21 cellular contexts compared by ENCODE assay signal in genomic region chr17:39376434-39376833, GRCh38. TPM values are rescaled to one million over a fixed set of nuclear protein-coding genes. Genes with fewer than 3 reads are reported as not detected.
DNase-seq lines count a peak whose midpoint lies in the region; ATAC-seq and TF ChIP-seq lines count a peak whose summit lies in the region.
"Had no signal": no experiment of that assay in that cellular context is flagged by ENCODE, and none has a peak within 500 bp of the region (broad histone marks: within the 10 kb centered on the region; RNA-seq: fewer than 3 reads in every experiment).

No MANE protein-coding gene starts in this region.

- intact Hi-C loops in natural killer cell (cut with micrococcal nuclease) = no loop called here
- intact Hi-C loops in CD14-positive monocyte (cut with micrococcal nuclease) = no loop called here

- H3K27me3 Mint-ChIP-seq in natural killer cell (ENCODE audit: low read depth in 2 of 2) (no peaks in the 10 kb centered on the region), immature natural killer cell (ENCODE audit: low read depth in 3 of 3) (peaks cover 0 to 2% (median 2%) of the 10 kb centered on the region in 3 donors), CD14-positive monocyte (ENCODE audit: low read depth in 3 of 3) (peaks cover 0 to 2% (median under 1%) of the 10 kb centered on the region in 3 donors)
- no peaks in the 10 kb centered on the region for H3K27me3 Mint-ChIP-seq in natural killer cell treated with Interleukin-12 subunit alpha and Interleukin-12 subunit beta and Interleukin-15 and Interleukin-18, amount 100 ng/mL, for 72 hours
- H3K27me3 Mint-ChIP-seq: activated CD4-positive, alpha-beta T cell treated with anti-CD3 and anti-CD28 coated beads, Interleukin-2, amount 10 ng/mL, durations not matched to agents 7 days and 5 days; T-cell had no signal

- no peak for DNase-seq in natural killer cell
- DNase-seq in natural killer cell treated with Interleukin-12 subunit alpha and Interleukin-12 subunit beta and Interleukin-15 and Interleukin-18, amount 100 ng/mL, for 72 hours (ENCODE audit: low spot score) = no peak
- peak; percentile 54 for DNase-seq in NOMO-1 treated with DMSO at 0.1 percent for 48 hours (lab: John Stamatoyannopoulos, UW; ENCODE audit: unreplicated experiment)
- DNase-seq in immature natural killer cell = no peak
- DNase-seq in CD14-positive monocyte (ENCODE audit: low spot score) = no peak
- DNase-seq in NCI-H2171 (lab: John Stamatoyannopoulos, UW) = no peak
- no peak for DNase-seq in NCI-H2029 (lab: John Stamatoyannopoulos, UW)
- DNase-seq: activated CD4-positive, alpha-beta T cell treated with anti-CD3 and anti-CD28 coated beads, Interleukin-2, amount 10 ng/mL, durations not matched to agents 7 days and 5 days; activated CD8-positive, alpha-beta memory T cell treated with anti-CD3 and anti-CD28 coated beads, Interleukin-2, amount 50 U/mL, for 4 hours; activated effector memory CD4-positive, alpha-beta T cell treated with anti-CD3 and anti-CD28 coated beads, Interleukin-2, amount 50 U/mL, for 16 hours; C1 segment of cervical spinal cord; cortex of kidney; left lung; NCI-H1105; NCI-H510A; stimulated activated CD4-positive, alpha-beta T cell treated with anti-CD3 and anti-CD28 coated beads, Interleukin-12 subunit alpha, Interleukin-12 subunit beta, amount 100 ng/mL, for 4 hours; substantia nigra; T-cell; uterus had no signal

- H3K4me1 Mint-ChIP-seq in natural killer cell = peaks cover 34 to 37% of the 10 kb centered on the region in 2 donors
- peaks cover 30 to 31% of the 10 kb centered on the region in 2 donors for H3K4me1 Mint-ChIP-seq in natural killer cell treated with Interleukin-12 subunit alpha and Interleukin-12 subunit beta and Interleukin-15 and Interleukin-18, amount 100 ng/mL, for 72 hours (ENCODE audit: low read depth in 2 of 2)
- peaks cover 28 to 39% of the 10 kb centered on the region in 2 donors for H3K4me1 Mint-ChIP-seq in immature natural killer cell
- H3K4me1 Mint-ChIP-seq in CD14-positive monocyte = peaks cover 29% of the 10 kb centered on the region

- H3K4me3 Mint-ChIP-seq in natural killer cell = no peak overlapping the region
- no peak overlapping the region for H3K4me3 Mint-ChIP-seq in natural killer cell treated with Interleukin-12 subunit alpha and Interleukin-12 subunit beta and Interleukin-15 and Interleukin-18, amount 100 ng/mL, for 72 hours
- no peak overlapping the region for H3K4me3 Mint-ChIP-seq in immature natural killer cell
- no peak overlapping the region for H3K4me3 Mint-ChIP-seq in CD14-positive monocyte
- H3K4me3 Mint-ChIP-seq: activated CD4-positive, alpha-beta T cell treated with anti-CD3 and anti-CD28 coated beads, Interleukin-2, amount 10 ng/mL, durations not matched to agents 7 days and 5 days; T-cell had no signal

- TF ChIP-seq CTCF in natural killer cell (IDR thresholded peaks at IDR 0.05) = no peak
- TF ChIP-seq CTCF in CD14-positive monocyte (IDR thresholded peaks at IDR 0.05) = no peak

- ATAC-seq in natural killer cell (peak in 1 of 3 donors; percentile 40), GM18517 (IDR thresholded peaks at IDR 0.05; ENCODE audit: unreplicated experiment) (no peak)
- ATAC-seq in natural killer cell treated with Interleukin-12 subunit alpha and Interleukin-12 subunit beta and Interleukin-15 and Interleukin-18, amount 100 ng/mL, for 72 hours = no peak
- ATAC-seq: left lung, Right ventricle myocardium inferior, T-cell had no signal

- H3K9me3 Mint-ChIP-seq in natural killer cell (no peaks in the 10 kb centered on the region), immature natural killer cell (no peaks in the 10 kb centered on the region), CD14-positive monocyte (no peaks in the 10 kb centered on the region)
- H3K9me3 Mint-ChIP-seq in natural killer cell treated with Interleukin-12 subunit alpha and Interleukin-12 subunit beta and Interleukin-15 and Interleukin-18, amount 100 ng/mL, for 72 hours = no peaks in the 10 kb centered on the region
- H3K9me3 Mint-ChIP-seq: activated CD4-positive, alpha-beta T cell treated with anti-CD3 and anti-CD28 coated beads, Interleukin-2, amount 10 ng/mL, durations not matched to agents 7 days and 5 days; T-cell had no signal

- H3K36me3 Mint-ChIP-seq in natural killer cell (no peaks in the 10 kb centered on the region), immature natural killer cell (no peaks in the 10 kb centered on the region), CD14-positive monocyte (peaks cover 9 to 10% of the 10 kb centered on the region in 2 donors)
- H3K36me3 Mint-ChIP-seq in natural killer cell treated with Interleukin-12 subunit alpha and Interleukin-12 subunit beta and Interleukin-15 and Interleukin-18, amount 100 ng/mL, for 72 hours = no peaks in the 10 kb centered on the region

- peak overlapping the region; percentile 38 to 69 for H3K27ac Mint-ChIP-seq in natural killer cell
- H3K27ac Mint-ChIP-seq in natural killer cell treated with Interleukin-12 subunit alpha and Interleukin-12 subunit beta and Interleukin-15 and Interleukin-18, amount 100 ng/mL, for 72 hours = no peak overlapping the region
- H3K27ac Mint-ChIP-seq in immature natural killer cell = peak overlapping the region; percentile 15 to 64 (median 42)
- peak overlapping the region in 3 of 7 donors; percentile 5 to 63 (median 15) for H3K27ac Mint-ChIP-seq in CD14-positive monocyte
- H3K27ac Mint-ChIP-seq: activated CD4-positive, alpha-beta T cell treated with anti-CD3 and anti-CD28 coated beads, Interleukin-2, amount 10 ng/mL, durations not matched to agents 7 days and 5 days; T-cell had no signal

RNA-seq across cellular contexts. Expression of gene FBXL20, which starts 25.0 kb away (rescaled TPM):
- total RNA-seq in natural killer cell = 10 to 100 TPM; 25.5 to 34.2 (median 32.4) TPM
- 10 to 100 TPM; 14.4 to 18.3 TPM for total RNA-seq in natural killer cell treated with Interleukin-12 subunit alpha and Interleukin-12 subunit beta and Interleukin-15 and Interleukin-18, amount 100 ng/mL, for 72 hours
- polyA plus RNA-seq in immature natural killer cell (1 to 10 TPM in 2 of 3 donors, under 1 TPM in 1; 0.55 to 4.9 (median 2.4) TPM), CD14-positive monocyte (1 to 10 TPM; 4.0 to 4.7 TPM)

Comparison
In these comparisons a context has a peak if more than half of its experiments do, and no peak if none do; other contexts are left out.
1. H3K27ac Mint-ChIP-seq: peak in natural killer cell (2 of 2) and immature natural killer cell (6 of 6); none in natural killer cell treated with Interleukin-12 subunit alpha and Interleukin-12 subunit beta and Interleukin-15 and Interleukin-18, amount 100 ng/mL, for 72 hours (0 of 2).